In genomic region chr5:75616286-75616810, GRCh38 we compare ENCODE assay signal across 25 cellular contexts. TPM values are rescaled to one million over a fixed set of nuclear protein-coding genes. Genes with fewer than 3 reads are reported as not detected.
DNase-seq lines count a peak whose midpoint lies in the region; ATAC-seq and TF ChIP-seq lines count a peak whose summit lies in the region.
"Had no signal": no experiment of that assay in that cellular context is flagged by ENCODE, and none has a peak within 500 bp of the region (broad histone marks: within the 10 kb centered on the region; RNA-seq: fewer than 3 reads in every experiment).

No MANE protein-coding gene starts in this region.

- no peak overlapping the region for H3K4ac ChIP-seq in mesendoderm (ENCODE audit: low read depth, low read length)

- no peak overlapping the region for H3K56ac ChIP-seq in mesendoderm (ENCODE audit: low read length)

- H3K9me3 ChIP-seq in HUES6 (ENCODE audit: control insufficient read depth, insufficient read depth, low read depth, low read length) (no peaks in the 10 kb centered on the region), adrenal gland (replicated peaks in 1 of 3) (no peaks in the 10 kb centered on the region)
- H3K9me3 ChIP-seq: gastrocnemius medialis, MG63, right atrium auricular region had no signal

- H4K5ac ChIP-seq in mesendoderm (ENCODE audit: low read length): no peak overlapping the region

- no peaks in the 10 kb centered on the region for H3K27me3 Mint-ChIP-seq in chondrocyte (ENCODE audit: low read depth)
- H3K27me3 Mint-ChIP-seq in activated naive CD4-positive, alpha-beta T cell treated with anti-CD3 and anti-CD28 coated beads, Interleukin-2, amount 10 ng/mL, durations not matched to agents 7 days and 5 days: peaks cover 15% of the 10 kb centered on the region

- no peak overlapping the region for H3K4me3 Mint-ChIP-seq in chondrocyte (ENCODE audit: unreplicated experiment)
- no peak overlapping the region for H3K4me3 Mint-ChIP-seq in activated naive CD4-positive, alpha-beta T cell treated with anti-CD3 and anti-CD28 coated beads, Interleukin-2, amount 10 ng/mL, durations not matched to agents 7 days and 5 days
- H3K4me3 Mint-ChIP-seq: CD14-positive monocyte had no signal

- no peak overlapping the region for H3K23ac ChIP-seq in mesendoderm (ENCODE audit: low read length)

- H3K4me1 Mint-ChIP-seq in chondrocyte (ENCODE audit: low read depth): peaks cover 26% of the 10 kb centered on the region
- no peaks in the 10 kb centered on the region for H3K4me1 Mint-ChIP-seq in activated naive CD4-positive, alpha-beta T cell treated with anti-CD3 and anti-CD28 coated beads, Interleukin-2, amount 10 ng/mL, durations not matched to agents 7 days and 5 days

- H2BK15ac ChIP-seq in mesendoderm (replicated peaks; ENCODE audit: low read depth): no peak overlapping the region

- H3K36me3 Mint-ChIP-seq in chondrocyte (ENCODE audit: low read depth): no peaks in the 10 kb centered on the region
- no peaks in the 10 kb centered on the region for H3K36me3 Mint-ChIP-seq in activated naive CD4-positive, alpha-beta T cell treated with anti-CD3 and anti-CD28 coated beads, Interleukin-2, amount 10 ng/mL, durations not matched to agents 7 days and 5 days
- H3K36me3 Mint-ChIP-seq: CD14-positive monocyte had no signal

- H3K79me1 ChIP-seq in mesendoderm (ENCODE audit: low read length): no peaks in the 10 kb centered on the region

- TF ChIP-seq POLR2A in adrenal gland (IDR thresholded peaks at IDR 0.05): no peak

- no peak overlapping the region for H2BK5ac ChIP-seq in mesendoderm (ENCODE audit: low read length)

- peak; percentile 72 for ATAC-seq in sciatic nerve
- ATAC-seq: gastrocnemius medialis, Right ventricle myocardium inferior had no signal

- no peak overlapping the region for H3K18ac ChIP-seq in mesendoderm (ENCODE audit: low read length)

- H2AK5ac ChIP-seq in mesendoderm (ENCODE audit: low read length): no peak overlapping the region

- TF ChIP-seq CTCF in chondrocyte (IDR thresholded peaks at IDR 0.05) (no peak), adrenal gland (IDR thresholded peaks at IDR 0.05) (no peak)

- H3K4me1 ChIP-seq in HUES6 (ENCODE audit: control insufficient read depth, insufficient read depth, low read length) (peaks cover 32% of the 10 kb centered on the region), mesendoderm (ENCODE audit: control insufficient read depth, low read depth, low read length) (no peaks in the 10 kb centered on the region), adrenal gland (replicated peaks in 1 of 2) (peaks cover 0 to 11% of the 10 kb centered on the region in 2 donors)

- no peaks in the 10 kb centered on the region for H3K36me3 ChIP-seq in HUES6 (ENCODE audit: control insufficient read depth, insufficient read depth, low read length)
- H3K36me3 ChIP-seq in mesendoderm (ENCODE audit: control insufficient read depth, insufficient read depth, low read length): no peaks in the 10 kb centered on the region
- no peaks in the 10 kb centered on the region for H3K36me3 ChIP-seq in adrenal gland (replicated peaks in 1 of 2)
- H3K36me3 ChIP-seq: cardiac muscle cell, gastrocnemius medialis, MG63, right atrium auricular region had no signal

- H3K4me3 ChIP-seq in HUES6 (ENCODE audit: low read depth, low read length) (no peak overlapping the region), mesendoderm (ENCODE audit: low read length) (no peak overlapping the region), adrenal gland (no peak overlapping the region)
- H3K4me3 ChIP-seq: cardiac muscle cell, gastrocnemius medialis, MG63, right atrium auricular region had no signal

- no peaks in the 10 kb centered on the region for H3K9me3 Mint-ChIP-seq in chondrocyte (ENCODE audit: low read depth)
- H3K9me3 Mint-ChIP-seq in activated naive CD4-positive, alpha-beta T cell treated with anti-CD3 and anti-CD28 coated beads, Interleukin-2, amount 10 ng/mL, durations not matched to agents 7 days and 5 days: no peaks in the 10 kb centered on the region

- H3K27ac ChIP-seq in HUES6 (ENCODE audit: low read depth, low read length) (peak overlapping the region; percentile 23; the same call in 1 of the 2 replicates), mesendoderm (ENCODE audit: low read depth, low read length) (no peak overlapping the region), adrenal gland (peak overlapping the region in 1 of 5 donors; percentile 20)
- H3K27ac ChIP-seq: cardiac muscle cell, epithelial cell of prostate, gastrocnemius medialis, HL-60, right atrium auricular region had no signal

- no peak for DNase-seq in chondrocyte (ENCODE audit: low spot score)
- DNase-seq in mesendoderm: peak; percentile 62
- no peak for DNase-seq in sciatic nerve (ENCODE audit: low spot score)
- DNase-seq in adrenal gland: no peak
- no peak for DNase-seq in activated naive CD4-positive, alpha-beta T cell treated with anti-CD3 and anti-CD28 coated beads, Interleukin-2, amount 10 ng/mL, durations not matched to agents 7 days and 5 days
- DNase-seq in RKO (ENCODE audit: low spot score): no peak
- DNase-seq in NCI-H748 treated with DMSO at 0.1 percent for 48 hours (lab: John Stamatoyannopoulos, UW): no peak
- DNase-seq: activated CD8-positive, alpha-beta memory T cell treated with anti-CD3 and anti-CD28 coated beads, Interleukin-2, amount 50 U/mL, for 4 hours; activated effector memory CD4-positive, alpha-beta T cell treated with Interleukin-2 at 50 U/mL for 16 hours; DMS 273 treated with DMSO at 0.1 percent for 48 hours; gastrocnemius medialis; left colon; MG63; NCI-H2171; NCI-H526; nucleus accumbens; stimulated activated CD4-positive, alpha-beta T cell treated with anti-CD3 and anti-CD28 coated beads, Interleukin-15, amount 100 ng/mL, for 24 hours had no signal

- no CpG with 5 or more reads among the region's 4 CpGs for WGBS in mesendoderm (ENCODE audit: extremely low coverage, insufficient coverage, low lambda C conversion rate)
- WGBS in adrenal gland, 4 donors: 70 to 77% (median 75%) methylated on average over 4 of the region's 4 CpGs

- no peaks in the 10 kb centered on the region for H3K79me2 ChIP-seq in mesendoderm (ENCODE audit: control insufficient read depth, insufficient read depth, low read length)

- H3K9ac ChIP-seq in HUES6 (ENCODE audit: low read length) (no peak overlapping the region), mesendoderm (ENCODE audit: low read length) (no peak overlapping the region)

- H3K4me2 ChIP-seq in mesendoderm (ENCODE audit: low read length): no peak overlapping the region

- intact Hi-C loops in sciatic nerve (cut with DNase I) (no loop called here), adrenal gland (cut with DNase I) (no loop called here)

- CTCF ChIA-PET in activated naive CD4-positive, alpha-beta T cell treated with anti-CD3 and anti-CD28 coated beads, Interleukin-2, amount 10 ng/mL, durations not matched to agents 7 days and 5 days (lab: Charles Lee): interaction anchor here (1.3 kb wide), 1 partner anchor 15 kb away, joined by 4 read pairs; no protein-coding TSS in a partner anchor

- peak overlapping the region; percentile 39 for H3K27ac Mint-ChIP-seq in chondrocyte (ENCODE audit: unreplicated experiment)
- no peak overlapping the region for H3K27ac Mint-ChIP-seq in activated naive CD4-positive, alpha-beta T cell treated with anti-CD3 and anti-CD28 coated beads, Interleukin-2, amount 10 ng/mL, durations not matched to agents 7 days and 5 days
- H3K27ac Mint-ChIP-seq: CD14-positive monocyte had no signal

- no peak overlapping the region for H4K8ac ChIP-seq in mesendoderm (ENCODE audit: low read depth, low read length)

- H3K27me3 ChIP-seq in HUES6 (ENCODE audit: control insufficient read depth, insufficient read depth, low read length) (peaks cover 3% of the 10 kb centered on the region; the same call in 1 of the 2 replicates), mesendoderm (ENCODE audit: insufficient read depth, low read length, poor library complexity) (no peaks in the 10 kb centered on the region), adrenal gland (no peaks in the 10 kb centered on the region)
- H3K27me3 ChIP-seq: gastrocnemius medialis, MG63, right atrium auricular region had no signal

- H2BK120ac ChIP-seq in mesendoderm (ENCODE audit: low read depth, low read length): no peak overlapping the region

RNA-seq across cellular contexts. Expression of gene ANKDD1B, which starts 5.1 kb away (rescaled TPM):
- total RNA-seq in chondrocyte: 0.42 to 1.2 TPM (median 0.72 TPM) in 3 replicates
- polyA plus RNA-seq in mesendoderm (2013, experiment 1 of 2): 0.04 TPM
- 0.06 TPM for polyA plus RNA-seq in mesendoderm (2013, experiment 2 of 2)
- total RNA-seq in sciatic nerve: 3.6 TPM
- under 1 TPM in 6 of 8 donors, not detected in 2; 0.28 to 0.93 (median 0.59) TPM for total RNA-seq in adrenal gland
- polyA plus RNA-seq in adrenal gland: 1 to 10 TPM in 2 of 3 donors, under 1 TPM in 1; 0.73 to 3.8 (median 2.1) TPM
- total RNA-seq: G401, right atrium auricular region had no signal
- polyA plus RNA-seq: cardiac muscle cell, CD14-positive monocyte had no signal
